1 cellular context compared by ENCODE assay signal in the genomic region with DNA sequence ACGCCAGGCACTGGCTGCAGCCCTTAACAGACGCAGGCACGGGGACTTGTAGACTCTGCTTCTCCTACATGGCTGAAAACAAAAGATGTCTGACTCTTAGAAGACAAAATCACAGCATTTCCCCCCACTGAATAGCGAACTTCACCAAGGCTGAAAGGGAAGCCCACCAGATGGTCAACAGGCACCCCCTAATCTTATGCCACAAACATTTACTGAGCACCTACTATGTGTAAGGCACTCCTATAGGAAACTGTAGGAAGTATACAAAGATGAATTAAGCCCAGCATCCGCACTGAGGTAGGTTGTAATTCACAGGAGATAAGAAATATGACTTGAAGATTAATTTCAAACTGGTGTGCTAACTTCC.
TF ChIP-seq lines count a peak whose summit lies in the region.

No MANE protein-coding gene starts in this region.

TF ChIP-seq in endothelial cell of umbilical vein, 7 proteins besides CTCF, POLR2A, EP300 and RAD21 (continued from another document):
- TF ChIP-seq, protein P1, sequence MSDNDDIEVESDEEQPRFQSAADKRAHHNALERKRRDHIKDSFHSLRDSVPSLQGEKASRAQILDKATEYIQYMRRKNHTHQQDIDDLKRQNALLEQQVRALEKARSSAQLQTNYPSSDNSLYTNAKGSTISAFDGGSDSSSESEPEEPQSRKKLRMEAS (IDR thresholded peaks at IDR 0.05; ENCODE audit: insufficient read depth, insufficient read length), result no peak
